1 cellular context compared by ENCODE assay signal in genomic region chr16:21104124-21104860, GRCh38.
A peak's percentile ranks its signal among the peaks of the same experiment; 100 is the strongest.
TF ChIP-seq lines count a peak whose summit lies in the region.

No MANE protein-coding gene starts in this region.

TF ChIP-seq in K562, 482 proteins besides CTCF, POLR2A, EP300 and RAD21:
- peak; percentile 19; the same call in 1 of the 2 replicates for TF ChIP-seq TEAD4 (IDR thresholded peaks at IDR 0.05; ENCODE audit: low read length)
- no peak for TF ChIP-seq TEAD4 (CRISPR knock-in tag; IDR thresholded peaks at IDR 0.05; ENCODE audit: borderline replicate concordance)
- peak; percentile 73 for TF ChIP-seq PKNOX1 (IDR thresholded peaks at IDR 0.05)
- peak; percentile 25; the same call in 1 of the 2 replicates for TF ChIP-seq CBFA2T2 (conservative IDR thresholded peaks at IDR 0.05)
- no peak for TF ChIP-seq XRCC4 (IDR thresholded peaks at IDR 0.05; ENCODE audit: extremely low read depth, insufficient read depth, insufficient read length)
- TF ChIP-seq PBX2 (CRISPR knock-in tag; IDR thresholded peaks at IDR 0.05; ENCODE audit: low read depth) = no peak
- TF ChIP-seq PBX2 (tag; conservative IDR thresholded peaks at IDR 0.05; ENCODE audit: low read depth) = peak; percentile 17; the same call in 1 of the 2 replicates
- peak; percentile 54 for TF ChIP-seq CBFA2T3 (IDR thresholded peaks at IDR 0.05)
- TF ChIP-seq TAL1 (IDR thresholded peaks at IDR 0.05) = peak; percentile 31
- TF ChIP-seq EGR1 (conservative IDR thresholded peaks at IDR 0.05) = 0 out of 2 replicates have a peak, but pooled peaks have one; percentile 17
- TF ChIP-seq SIX5 (IDR thresholded peaks at IDR 0.05; ENCODE audit: borderline replicate concordance in 1 of 2, insufficient read depth in 1 of 2, low read depth in 1 of 2, low read length in 2 of 2) = no peak
